18 cellular contexts compared by ENCODE assay signal in genomic region chr20:48490976-48491657, GRCh38.
A peak's percentile ranks its signal among the peaks of the same experiment; 100 is the strongest.
DNase-seq lines count a peak whose midpoint lies in the region; TF ChIP-seq lines count a peak whose summit lies in the region.
"Had no signal": no experiment of that assay in that cellular context is flagged by ENCODE, and none has a peak within 500 bp of the region (broad histone marks: within the 10 kb centered on the region; RNA-seq: fewer than 3 reads in every experiment).

No MANE protein-coding gene starts in this region.

- H3K27me3 ChIP-seq in colonic mucosa (no peaks in the 10 kb centered on the region), sigmoid colon (no peaks in the 10 kb centered on the region)
- H3K27me3 ChIP-seq: Peyer's patch had no signal

- H3K4me1 ChIP-seq in colonic mucosa (no peaks in the 10 kb centered on the region), sigmoid colon (no peaks in the 10 kb centered on the region)
- H3K4me1 ChIP-seq: Peyer's patch had no signal

- no peak overlapping the region for H3K4me3 Mint-ChIP-seq in activated CD4-positive, alpha-beta T cell treated with anti-CD3 and anti-CD28 coated beads, Interleukin-2, amount 10 ng/mL, durations not matched to agents 24 days and 14 days

- intact Hi-C loops in colonic mucosa (cut with DNase I) (no loop called here), sigmoid colon (cut with DNase I) (no loop called here)
- intact Hi-C loops in activated CD4-positive, alpha-beta T cell treated with anti-CD3 and anti-CD28 coated beads, Interleukin-2, amount 10 ng/mL, durations not matched to agents 24 days and 14 days (cut with micrococcal nuclease) = no loop called here

- H3K36me3 ChIP-seq in colonic mucosa (no peaks in the 10 kb centered on the region), sigmoid colon (no peaks in the 10 kb centered on the region)
- H3K36me3 ChIP-seq: Peyer's patch had no signal

- TF ChIP-seq CTCF in colonic mucosa (IDR thresholded peaks at IDR 0.05) (no peak), sigmoid colon (IDR thresholded peaks at IDR 0.05) (no peak)

- TF ChIP-seq EP300 in sigmoid colon (IDR thresholded peaks at IDR 0.05) = no peak

- H3K4me3 ChIP-seq in colonic mucosa = no peak overlapping the region
- H3K4me3 ChIP-seq in sigmoid colon = no peak overlapping the region
- H3K4me3 ChIP-seq: Peyer's patch, SK-N-MC had no signal

- H3K27ac Mint-ChIP-seq in activated CD4-positive, alpha-beta T cell treated with anti-CD3 and anti-CD28 coated beads, Interleukin-2, amount 10 ng/mL, durations not matched to agents 24 days and 14 days = no peak overlapping the region

- H3K27me3 Mint-ChIP-seq in activated CD4-positive, alpha-beta T cell treated with anti-CD3 and anti-CD28 coated beads, Interleukin-2, amount 10 ng/mL, durations not matched to agents 24 days and 14 days = peaks cover 4% of the 10 kb centered on the region

- H3K4me1 Mint-ChIP-seq in activated CD4-positive, alpha-beta T cell treated with anti-CD3 and anti-CD28 coated beads, Interleukin-2, amount 10 ng/mL, durations not matched to agents 24 days and 14 days = no peaks in the 10 kb centered on the region

- H3K27ac ChIP-seq in colonic mucosa = no peak overlapping the region
- no peak overlapping the region for H3K27ac ChIP-seq in sigmoid colon
- H3K27ac ChIP-seq: 22Rv1, Peyer's patch, SK-N-MC had no signal

- no peaks in the 10 kb centered on the region for H3K36me3 Mint-ChIP-seq in activated CD4-positive, alpha-beta T cell treated with anti-CD3 and anti-CD28 coated beads, Interleukin-2, amount 10 ng/mL, durations not matched to agents 24 days and 14 days (ENCODE audit: low read depth)

- H3K9me3 ChIP-seq in colonic mucosa (no peaks in the 10 kb centered on the region), sigmoid colon (no peaks in the 10 kb centered on the region)
- H3K9me3 ChIP-seq: Caco-2, Peyer's patch had no signal

- peak; percentile 46 for DNase-seq in DMS 273 (lab: John Stamatoyannopoulos, UW; ENCODE audit: unreplicated experiment)
- DNase-seq in DMS 273 treated with DMSO at 0.1 percent for 48 hours (lab: John Stamatoyannopoulos, UW) = no peak
- DNase-seq in NCI-H1694 treated with DMSO at 0.1 percent for 48 hours (lab: John Stamatoyannopoulos, UW) = peak; percentile 46
- DNase-seq in colonic mucosa = peak; percentile 8
- peak; percentile 35 for DNase-seq in sigmoid colon
- no peak for DNase-seq in SKM-1 (lab: John Stamatoyannopoulos, UW; ENCODE audit: unreplicated experiment)
- no peak for DNase-seq in A172 (ENCODE audit: low spot score)
- DNase-seq in activated CD4-positive, alpha-beta T cell treated with anti-CD3 and anti-CD28 coated beads, Interleukin-2, amount 10 ng/mL, durations not matched to agents 24 days and 14 days = no peak
- DNase-seq: Caco-2, GOT3, KBM-7, MV-4-11, NCI-H1417, NCI-H1930, Peyer's patch, Right ventricle myocardium superior had no signal

- H3K9me3 Mint-ChIP-seq in activated CD4-positive, alpha-beta T cell treated with anti-CD3 and anti-CD28 coated beads, Interleukin-2, amount 10 ng/mL, durations not matched to agents 24 days and 14 days = no peaks in the 10 kb centered on the region

- TF ChIP-seq POLR2A in sigmoid colon (IDR thresholded peaks at IDR 0.05) = no peak

- 57 to 80% methylated on average over 9 of the region's 9 CpGs for WGBS in sigmoid colon, 2 donors

- no peak overlapping the region for H3K9ac ChIP-seq in colonic mucosa (ENCODE audit: low read depth in 2 of 2, low read length in 2 of 2)

Comparison
In these comparisons a context has a peak if more than half of its experiments do, and no peak if none do; other contexts are left out.
1. DNase-seq: peak in DMS 273 (single experiment), NCI-H1694 treated with DMSO at 0.1 percent for 48 hours (single experiment), colonic mucosa (single experiment) and sigmoid colon (single experiment); none in DMS 273 treated with DMSO at 0.1 percent for 48 hours (single experiment), SKM-1 (single experiment), A172 (single experiment) and activated CD4-positive, alpha-beta T cell treated with anti-CD3 and anti-CD28 coated beads, Interleukin-2, amount 10 ng/mL, durations not matched to agents 24 days and 14 days (single experiment).